Comparison of ENCODE assay signal across 11 cellular contexts in the genomic region with DNA sequence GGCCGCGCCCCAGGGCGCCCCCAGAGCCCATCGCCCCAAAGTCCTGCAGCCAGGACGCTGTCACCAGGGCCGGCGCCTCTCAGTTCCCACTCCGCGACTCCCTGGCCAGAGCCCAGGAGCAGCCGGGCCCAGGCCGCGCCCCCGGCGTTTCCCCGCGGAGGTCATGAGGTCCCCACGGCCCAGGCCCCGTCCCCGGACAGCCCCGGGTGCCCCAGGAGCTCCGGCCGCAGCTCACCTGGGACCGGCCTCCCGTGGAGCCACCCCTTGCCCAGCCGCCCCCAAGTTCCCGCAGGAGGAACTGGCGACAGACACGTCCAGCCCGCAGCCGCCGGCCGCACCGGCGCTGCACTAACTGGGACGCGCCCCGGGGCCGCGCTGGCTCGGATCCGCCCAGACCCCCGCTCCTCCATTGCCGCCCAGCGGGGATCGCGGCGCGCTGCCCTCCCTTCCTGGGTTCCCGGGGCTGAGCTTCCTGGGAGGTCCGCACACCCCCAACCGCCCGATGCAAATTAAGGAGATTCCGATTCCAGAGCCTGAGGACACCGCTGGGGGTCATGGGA. TPM values are rescaled to one million over a fixed set of nuclear protein-coding genes. Genes with fewer than 3 reads are reported as not detected.
DNase-seq lines count a peak whose midpoint lies in the region; ATAC-seq and TF ChIP-seq lines count a peak whose summit lies in the region.
"Had no signal": no experiment of that assay in that cellular context is flagged by ENCODE, and none has a peak within 500 bp of the region (broad histone marks: within the 10 kb centered on the region; RNA-seq: fewer than 3 reads in every experiment).

No MANE protein-coding gene starts in this region.

- H3K79me2 ChIP-seq in OCI-LY7 (ENCODE audit: insufficient read depth, low read depth, low read length), result no peaks in the 10 kb centered on the region

- H3K27ac ChIP-seq in A673 (ENCODE audit: low read depth, low read length, poor library complexity, severe bottlenecking), result no peak overlapping the region
- no peak overlapping the region for H3K27ac ChIP-seq in OCI-LY7 (ENCODE audit: low read depth, low read length, poor library complexity, severe bottlenecking)

- H3K4me3 ChIP-seq in A673 (ENCODE audit: low read depth, low read length, poor library complexity, severe bottlenecking), result no peak overlapping the region
- no peak overlapping the region for H3K4me3 ChIP-seq in OCI-LY7 (ENCODE audit: low read depth, low read length, poor library complexity, severe bottlenecking)

- H4K20me1 ChIP-seq in OCI-LY7 (ENCODE audit: insufficient read depth, low read length), result no peaks in the 10 kb centered on the region

- CTCF ChIA-PET in A673 (lab: Charles Lee) (no interaction called here), OCI-LY7 (lab: Charles Lee; ENCODE audit: unreplicated experiment) (no interaction called here)

- no peak overlapping the region for H2AFZ ChIP-seq in OCI-LY7 (ENCODE audit: low read length)

- H3K9me3 Mint-ChIP-seq in osteocyte (ENCODE audit: unreplicated experiment), result peaks cover 6% of the 10 kb centered on the region

- H3K4me1 ChIP-seq in A673 (ENCODE audit: insufficient read depth, low read length, poor library complexity, severe bottlenecking), result no peaks in the 10 kb centered on the region
- H3K4me1 ChIP-seq in OCI-LY7 (ENCODE audit: insufficient read depth, low read length, poor library complexity, severe bottlenecking), result no peaks in the 10 kb centered on the region

- intact Hi-C loops in A673 (cut with micrococcal nuclease; ENCODE audit: unreplicated experiment), result no loop called here
- intact Hi-C loops in left ventricle myocardium superior (cut with micrococcal nuclease), result no loop called here
- intact Hi-C loops in OCI-LY7 (cut with micrococcal nuclease; ENCODE audit: unreplicated experiment), result no loop called here

- ATAC-seq in T-helper 17 cell (no peak), left ventricle myocardium superior (peak; percentile 73)

- DNase-seq in A673 (ENCODE audit: low spot score), result peak; percentile 7
- no peak for DNase-seq in T-helper 17 cell
- DNase-seq in left ventricle myocardium superior, result peak; percentile 43
- no peak for DNase-seq in osteocyte (ENCODE audit: extremely low spot score, unreplicated experiment)
- DNase-seq in stimulated activated CD4-positive, alpha-beta T cell treated with anti-CD3 and anti-CD28 coated beads, Interleukin-12 subunit alpha, Interleukin-12 subunit beta, amount 100 ng/mL, for 4 hours, result no peak
- no peak for DNase-seq in OCI-LY7 (ENCODE audit: low spot score)
- DNase-seq in foreskin melanocyte, result no peak
- DNase-seq in stimulated activated CD4-positive, alpha-beta T cell treated with anti-CD3 and anti-CD28 coated beads, Interleukin-2, amount 100 ng/mL, for 24 hours, result no peak
- DNase-seq: CD4-positive, CD25-positive, alpha-beta regulatory T cell had no signal

- H3K36me3 Mint-ChIP-seq in T-helper 17 cell (ENCODE audit: low read depth) (no peaks in the 10 kb centered on the region), osteocyte (ENCODE audit: unreplicated experiment) (no peaks in the 10 kb centered on the region)

- H3K27me3 ChIP-seq in A673 (replicated peaks; ENCODE audit: insufficient read depth, low read depth, low read length, poor library complexity), result peaks cover 66% of the 10 kb centered on the region

- BruUV-seq in A673 (replicated peaks; lab: Mats Ljungman, UMichigan) (no TSS peak), OCI-LY7 (replicated peaks; lab: Mats Ljungman, UMichigan) (no TSS peak)

- H3K9me2 ChIP-seq in OCI-LY7 (ENCODE audit: insufficient read depth, low read length), result no peaks in the 10 kb centered on the region

- no peak for TF ChIP-seq CTCF in A673 (conservative IDR thresholded peaks at IDR 0.05; ENCODE audit: low read depth, low read length)
- TF ChIP-seq CTCF in osteocyte (IDR thresholded peaks at IDR 0.05), result no peak
- TF ChIP-seq CTCF in OCI-LY7 (conservative IDR thresholded peaks at IDR 0.05; ENCODE audit: low read length), result no peak

- peak overlapping the region; percentile 73 for H3K4me3 Mint-ChIP-seq in T-helper 17 cell
- peak overlapping the region; percentile 26 for H3K4me3 Mint-ChIP-seq in osteocyte (ENCODE audit: unreplicated experiment)

- H3K4me2 ChIP-seq in OCI-LY7 (ENCODE audit: low read length), result no peak overlapping the region

- H3K27me3 Mint-ChIP-seq in T-helper 17 cell (peaks cover 42% of the 10 kb centered on the region), osteocyte (ENCODE audit: unreplicated experiment) (peaks cover 10% of the 10 kb centered on the region)

- H3K36me3 ChIP-seq in A673 (ENCODE audit: insufficient read depth, low read length, poor library complexity, severe bottlenecking) (no peaks in the 10 kb centered on the region), OCI-LY7 (ENCODE audit: insufficient read depth, low read length) (no peaks in the 10 kb centered on the region)

- POLR2A ChIA-PET in A673 (lab: Charles Lee; ENCODE audit: low non-redundant PET) (no interaction called here), OCI-LY7 (lab: Charles Lee) (no interaction called here)

- H3K9me3 ChIP-seq in A673 (ENCODE audit: low read depth, low read length, poor library complexity, severe bottlenecking) (no peaks in the 10 kb centered on the region), T-helper 17 cell (ENCODE audit: control insufficient read depth, low read length, poor library complexity, severe bottlenecking) (no peaks in the 10 kb centered on the region), OCI-LY7 (ENCODE audit: low read length) (no peaks in the 10 kb centered on the region)

- H3K27ac Mint-ChIP-seq in T-helper 17 cell (no peak overlapping the region), osteocyte (ENCODE audit: unreplicated experiment) (no peak overlapping the region)
- H3K27ac Mint-ChIP-seq: CD4-positive, CD25-positive, alpha-beta regulatory T cell had no signal

- H3K4me1 Mint-ChIP-seq in T-helper 17 cell (peaks cover 2% of the 10 kb centered on the region), osteocyte (ENCODE audit: unreplicated experiment) (no peaks in the 10 kb centered on the region)

RNA-seq across cellular contexts. Expression of a gene that starts 9.7 kb away (rescaled TPM):
- total RNA-seq in A673 (2021) (not detected in 2 replicates), T-helper 17 cell (not detected), left ventricle myocardium superior (not detected), osteocyte (not detected in 2 replicates), OCI-LY7 (2022) (not detected in 2 replicates)
- total RNA-seq in OCI-LY7 (2014; rRNA removed; shearing (Covaris generic)), result not detected in 2 replicates
- total RNA-seq: CD4-positive, CD25-positive, alpha-beta regulatory T cell; fibroblast of lung; T-helper 1 cell treated with Interleukin-12 subunit alpha and Interleukin-12 subunit beta and Interleukin-4 antibody, amounts not matched to agents 30 ng/mL and 1 ng/mL, for 36 hours had no signal

RNA-seq across cellular contexts. Expression of a gene that starts 29.3 kb away (rescaled TPM):
- total RNA-seq in A673 (2021) (41.9 and 46.3 TPM in 2 replicates), T-helper 17 cell (10 to 100 TPM; 56.7 to 60.7 TPM), left ventricle myocardium superior (18.9 TPM), osteocyte (72.5 and 76.8 TPM in 2 replicates), OCI-LY7 (2022) (40.4 TPM in 2 replicates)
- 24.0 and 28.6 TPM in 2 replicates for total RNA-seq in OCI-LY7 (2014; rRNA removed; shearing (Covaris generic))

RNA-seq across cellular contexts. Expression of a gene that starts 54.5 kb away (rescaled TPM):
- total RNA-seq in A673 (2021), result not detected in 2 replicates
- total RNA-seq in T-helper 17 cell, result 1 to 10 TPM; 1.3 to 2.8 TPM
- not detected for total RNA-seq in left ventricle myocardium superior
- not detected in 2 replicates for total RNA-seq in osteocyte
- total RNA-seq in OCI-LY7 (2014; rRNA removed; shearing (Covaris generic)), result not detected in 2 replicates
- not detected in 2 replicates for total RNA-seq in OCI-LY7 (2022)
- total RNA-seq: fibroblast of lung; T-helper 1 cell treated with Interleukin-12 subunit alpha and Interleukin-12 subunit beta and Interleukin-4 antibody, amounts not matched to agents 30 ng/mL and 1 ng/mL, for 36 hours had no signal

Comparison
In these comparisons a context has a peak if more than half of its experiments do, and no peak if none do; other contexts are left out.
1. DNase-seq: peak in A673 (single experiment) and left ventricle myocardium superior (single experiment); none in T-helper 17 cell (0 of 3), osteocyte (single experiment), stimulated activated CD4-positive, alpha-beta T cell treated with anti-CD3 and anti-CD28 coated beads, Interleukin-12 subunit alpha, Interleukin-12 subunit beta, amount 100 ng/mL, for 4 hours (single experiment), OCI-LY7 (single experiment), foreskin melanocyte (single experiment) and stimulated activated CD4-positive, alpha-beta T cell treated with anti-CD3 and anti-CD28 coated beads, Interleukin-2, amount 100 ng/mL, for 24 hours (0 of 2).